ENCODE assay signal across 9 cellular contexts in genomic region chr21:41768371-41769042, GRCh38. TPM values are rescaled to one million over a fixed set of nuclear protein-coding genes. Genes with fewer than 3 reads are reported as not detected.
DNase-seq lines count a peak whose midpoint lies in the region; ATAC-seq, FAIRE-seq and TF ChIP-seq lines count a peak whose summit lies in the region.
"Had no signal": no experiment of that assay in that cellular context is flagged by ENCODE, and none has a peak within 500 bp of the region (broad histone marks: within the 10 kb centered on the region; RNA-seq: fewer than 3 reads in every experiment).

No MANE protein-coding gene starts in this region.

- H3K14ac ChIP-seq in H9 (ENCODE audit: insufficient read depth, low read length), result no peak overlapping the region

- H2AFZ ChIP-seq in H9 (ENCODE audit: low read length) (no peak overlapping the region), PC-9 (no peak overlapping the region)

- H4K20me1 ChIP-seq in H9 (ENCODE audit: control insufficient read depth, insufficient read depth, insufficient read length), result no peaks in the 10 kb centered on the region
- H4K20me1 ChIP-seq in PC-9 (ENCODE audit: insufficient read depth), result peaks cover 32% of the 10 kb centered on the region

- no peak overlapping the region for H2BK5ac ChIP-seq in H9 (ENCODE audit: insufficient read length, low read length)

- H4K91ac ChIP-seq in H9 (ENCODE audit: insufficient read length, low read depth, low read length), result no peak overlapping the region

- peaks cover 89% of the 10 kb centered on the region for H3K27me3 Mint-ChIP-seq in H9 (ENCODE audit: low read depth)
- peaks cover 44% of the 10 kb centered on the region for H3K27me3 Mint-ChIP-seq in memory B cell

- H3K36me3 ChIP-seq in PC-9 (ENCODE audit: low read depth) (peaks cover 25% of the 10 kb centered on the region), bronchial epithelial cell (ENCODE audit: control insufficient read depth, insufficient read depth, low read length) (no peaks in the 10 kb centered on the region), aorta (ENCODE audit: control insufficient read depth in 1 of 2, insufficient read depth in 2 of 2, low read length in 1 of 2) (no peaks in the 10 kb centered on the region)

- H4K8ac ChIP-seq in H9 (replicated peaks; ENCODE audit: insufficient read length, low read depth, low read length), result no peak overlapping the region

- peaks cover 65% of the 10 kb centered on the region for H3K27me3 ChIP-seq in H9 (ENCODE audit: insufficient read depth, low read length)
- no peaks in the 10 kb centered on the region for H3K27me3 ChIP-seq in PC-9 (ENCODE audit: insufficient read depth, low read depth)
- no peaks in the 10 kb centered on the region for H3K27me3 ChIP-seq in bronchial epithelial cell (ENCODE audit: control insufficient read depth, insufficient read depth, low read length)
- H3K27me3 ChIP-seq in aorta (ENCODE audit: control insufficient read depth in 1 of 2, insufficient read depth in 2 of 2, low read length in 1 of 2), result no peaks in the 10 kb centered on the region

- intact Hi-C loops in PC-9 (cut with micrococcal nuclease; ENCODE audit: unreplicated experiment) (loop anchor here (1.0 to 2.0 kb wide), 2 partner anchors 15 to 156 kb away; no protein-coding TSS in a partner anchor), aorta (cut with DNase I) (loop anchor here (2.0 to 10.0 kb wide), 4 partner anchors 41 to 156 kb away; no protein-coding TSS in a partner anchor)

- no peak overlapping the region for H3K23ac ChIP-seq in H9 (ENCODE audit: insufficient read length, low read depth, low read length)

- peak overlapping the region; percentile 100 for H3K4me3 ChIP-seq in PC-9
- H3K4me3 ChIP-seq in bronchial epithelial cell (ENCODE audit: low read depth, low read length), result peak overlapping the region; percentile 21
- peak overlapping the region; percentile 12 to 57 for H3K4me3 ChIP-seq in aorta (ENCODE audit: low read length in 2 of 2)

- no peak for FAIRE-seq in bronchial epithelial cell (lab: Jason Lieb, UNC)

- no peak overlapping the region for H3K9ac ChIP-seq in H9 (ENCODE audit: extremely low read depth, insufficient read length, low read length)
- H3K9ac ChIP-seq: KMS-11 had no signal

- no TSS peak for BruUV-seq in PC-9 (replicated peaks; lab: Mats Ljungman, UMichigan)

- peak; percentile 46; the same call in 2 of the 3 replicates for TF ChIP-seq CTCF in H9 (conservative IDR thresholded peaks at IDR 0.05)
- no peak; the same call in 1 of the 2 replicates for TF ChIP-seq CTCF in PC-9 (conservative IDR thresholded peaks at IDR 0.05)
- TF ChIP-seq CTCF in bronchial epithelial cell (IDR thresholded peaks at IDR 0.05; ENCODE audit: insufficient read depth, low read length, severe bottlenecking), result peak; percentile 40

- H3K36me3 Mint-ChIP-seq in H9 (ENCODE audit: insufficient read depth in 1 of 3, low read depth in 3 of 3) (no peaks in the 10 kb centered on the region), memory B cell (peaks cover 4% of the 10 kb centered on the region)

- no peak overlapping the region for H3T11ph ChIP-seq in H9 (ENCODE audit: low read length)

- H2BK15ac ChIP-seq in H9 (ENCODE audit: low read depth, low read length), result no peak overlapping the region

- H2BK120ac ChIP-seq in H9 (ENCODE audit: low read depth, low read length, poor library complexity, severe bottlenecking), result no peak overlapping the region

- H3K27ac ChIP-seq in H9 (ENCODE audit: insufficient read length, low read depth, low read length), result no peak overlapping the region
- H3K27ac ChIP-seq in PC-9, result peak overlapping the region; percentile 99
- H3K27ac ChIP-seq in aorta (ENCODE audit: low read depth in 1 of 2, low read length in 2 of 2), result peak overlapping the region in 1 of 2 donors; percentile 82
- H3K27ac ChIP-seq: KMS-11 had no signal

- no peak overlapping the region for H2BK20ac ChIP-seq in H9 (ENCODE audit: low read depth, low read length, poor library complexity, severe bottlenecking)

- POLR2A ChIA-PET in PC-9 (lab: Charles Lee; ENCODE audit: unreplicated experiment), result interaction anchor here (0.5 to 0.9 kb wide), 2 partner anchors 84 to 133 kb away, joined by 3 to 31 read pairs; no protein-coding TSS in a partner anchor

- H3K4me1 ChIP-seq in H9 (ENCODE audit: insufficient read depth, low read length), result peaks cover 6% of the 10 kb centered on the region; the same call in 1 of the 2 replicates
- peaks cover 12% of the 10 kb centered on the region for H3K4me1 ChIP-seq in PC-9 (replicated peaks; ENCODE audit: insufficient read depth)
- H3K4me1 ChIP-seq in aorta (ENCODE audit: control insufficient read depth in 1 of 2, insufficient read depth in 2 of 2, low read length in 2 of 2), result no peaks in the 10 kb centered on the region

- H4K5ac ChIP-seq in H9 (ENCODE audit: insufficient read length, low read depth, low read length), result no peak overlapping the region

- CTCF ChIA-PET in PC-9 (lab: Charles Lee), result interaction anchor here (0.7 kb wide), 1 partner anchor 104 kb away, joined by 3 read pairs; no protein-coding TSS in a partner anchor

- peak; percentile 62 for DNase-seq in AG20443 (ENCODE audit: low spot score)
- peak; percentile 79 for DNase-seq in H9
- peak; percentile 28 to 80 for DNase-seq in PC-9
- DNase-seq in bronchial epithelial cell (ENCODE audit: low read depth), result peak; percentile 92
- no peak for DNase-seq in memory B cell (ENCODE audit: low spot score in 2 of 2)
- peak in 1 of 2 donors; percentile 75 for DNase-seq in aorta

- H3K9me2 ChIP-seq in PC-9 (ENCODE audit: insufficient read depth), result no peaks in the 10 kb centered on the region

- no peak overlapping the region for H2AK5ac ChIP-seq in H9 (ENCODE audit: insufficient read length, low read length)

- no peak overlapping the region for H3K4ac ChIP-seq in H9 (ENCODE audit: low read depth, low read length)

- H3K27ac Mint-ChIP-seq in H9, result no peak overlapping the region; a peak in 1 of 7 replicates
- H3K27ac Mint-ChIP-seq in memory B cell, result no peak overlapping the region

- H3K79me2 ChIP-seq in H9 (ENCODE audit: insufficient read depth, low read length) (no peaks in the 10 kb centered on the region), PC-9 (ENCODE audit: low read depth) (peaks cover 53% of the 10 kb centered on the region)

- H3K9me3 Mint-ChIP-seq in H9 (peaks cover 0 to 2% of the 10 kb centered on the region in 2 experiments; a peak in 2 of 5 replicates), memory B cell (peaks cover 2% of the 10 kb centered on the region)

- ATAC-seq in memory B cell (ENCODE audit: low read depth) (peak; percentile 31), aorta (ENCODE audit: low FRiP score) (no peak), HG02623 (IDR thresholded peaks at IDR 0.05; ENCODE audit: unreplicated experiment) (no peak), HG03095 (IDR thresholded peaks at IDR 0.05; ENCODE audit: unreplicated experiment) (no peak)

- H3K79me1 ChIP-seq in H9 (ENCODE audit: insufficient read depth, low read depth, low read length, poor library complexity, severe bottlenecking), result no peaks in the 10 kb centered on the region

- H3K4me2 ChIP-seq in H9 (ENCODE audit: insufficient read depth, insufficient read length, low read length) (peak overlapping the region; percentile 80), PC-9 (peak overlapping the region; percentile 96)
- H3K4me2 ChIP-seq: KMS-11 had no signal

- H3K18ac ChIP-seq in H9 (ENCODE audit: insufficient read length, low read depth, low read length), result no peak overlapping the region

- H3K4me3 Mint-ChIP-seq in H9 (peak overlapping the region; percentile 62 to 85), memory B cell (peak overlapping the region; percentile 31)

- no CpG with 5 or more reads among the region's 18 CpGs for WGBS in H9 (ENCODE audit: extremely low coverage, insufficient read length, low lambda C conversion rate)
- WGBS in aorta, 2 donors, result 1% methylated on average over 18 of the region's 18 CpGs

- H3K23me2 ChIP-seq in H9 (ENCODE audit: insufficient read length, low read depth, low read length, poor library complexity, severe bottlenecking), result peaks cover 11% of the 10 kb centered on the region

- peaks cover 34% of the 10 kb centered on the region for H3F3A ChIP-seq in PC-9 (ENCODE audit: insufficient read depth, low read depth)

- H3K4me1 Mint-ChIP-seq in H9 (peaks cover 55 to 72% of the 10 kb centered on the region in 2 experiments), memory B cell (peaks cover 17% of the 10 kb centered on the region)

- H2BK12ac ChIP-seq in H9 (ENCODE audit: insufficient read length, low read depth, low read length), result no peak overlapping the region

- no peak overlapping the region for H3K56ac ChIP-seq in H9 (ENCODE audit: insufficient read length, low read depth, low read length)

- H3K9me3 ChIP-seq in H9 (ENCODE audit: control insufficient read depth, low read depth, low read length), result no peaks in the 10 kb centered on the region
- H3K9me3 ChIP-seq in PC-9 (ENCODE audit: insufficient read depth, low read depth), result no peaks in the 10 kb centered on the region
- H3K9me3 ChIP-seq in aorta (ENCODE audit: control insufficient read depth, low read length), result no peaks in the 10 kb centered on the region

RNA-seq across cellular contexts. Expression of gene RIPK4, which starts 1.7 kb away (rescaled TPM):
- 2.9 and 3.6 TPM in 2 replicates for total RNA-seq in H9 (2021)
- total RNA-seq in PC-9 (2021), result 30.1 and 39.3 TPM in 2 replicates
- total RNA-seq in bronchial epithelial cell, result 34.0 and 35.5 TPM in 2 replicates
- 1 to 10 TPM; 3.0 to 3.6 TPM for total RNA-seq in aorta
- 1 to 10 TPM; 7.5 to 8.9 TPM for polyA plus RNA-seq in aorta

Comparison
In these comparisons a context has a peak if more than half of its experiments do, and no peak if none do; other contexts are left out.
1. DNase-seq: peak in AG20443 (single experiment), H9 (single experiment), PC-9 (2 of 2) and bronchial epithelial cell (single experiment); none in memory B cell (0 of 2).
2. H3K4me3 ChIP-seq: peak in every context shown above with its lines; median percentile 100 in PC-9; 34 in aorta; 21 in bronchial epithelial cell.